1 cellular context compared by ENCODE assay signal in genomic region chr1:226236826-226237225, GRCh38.
TF ChIP-seq lines count a peak whose summit lies in the region.

No MANE protein-coding gene starts in this region.

TF ChIP-seq in GM23338, 12 proteins besides CTCF, POLR2A, EP300 and RAD21 (continued from another document):
- TF ChIP-seq ZNF462 (CRISPR knock-in tag; IDR thresholded peaks at IDR 0.05), result no peak
- no peak for TF ChIP-seq ZNF331 (CRISPR knock-in tag; IDR thresholded peaks at IDR 0.05; ENCODE audit: low read depth)
- TF ChIP-seq STAT1 (IDR thresholded peaks at IDR 0.05; ENCODE audit: unreplicated experiment), result no peak
- no peak for TF ChIP-seq NANOG (IDR thresholded peaks at IDR 0.05; ENCODE audit: borderline replicate concordance)
- TF ChIP-seq CREB1 (CRISPR knock-in tag; IDR thresholded peaks at IDR 0.05; ENCODE audit: low read depth), result no peak
- no peak for TF ChIP-seq ZNF114 (CRISPR knock-in tag; IDR thresholded peaks at IDR 0.05)
- TF ChIP-seq ETS1 (IDR thresholded peaks at IDR 0.05), result no peak
- TF ChIP-seq EZH2 (IDR thresholded peaks at IDR 0.05; ENCODE audit: low read depth, unreplicated experiment), result no peak
- TF ChIP-seq EZH2phosphoT487 (IDR thresholded peaks at IDR 0.05; ENCODE audit: unreplicated experiment), result no peak
